ENCODE assay signal across 18 cellular contexts in the genomic region with DNA sequence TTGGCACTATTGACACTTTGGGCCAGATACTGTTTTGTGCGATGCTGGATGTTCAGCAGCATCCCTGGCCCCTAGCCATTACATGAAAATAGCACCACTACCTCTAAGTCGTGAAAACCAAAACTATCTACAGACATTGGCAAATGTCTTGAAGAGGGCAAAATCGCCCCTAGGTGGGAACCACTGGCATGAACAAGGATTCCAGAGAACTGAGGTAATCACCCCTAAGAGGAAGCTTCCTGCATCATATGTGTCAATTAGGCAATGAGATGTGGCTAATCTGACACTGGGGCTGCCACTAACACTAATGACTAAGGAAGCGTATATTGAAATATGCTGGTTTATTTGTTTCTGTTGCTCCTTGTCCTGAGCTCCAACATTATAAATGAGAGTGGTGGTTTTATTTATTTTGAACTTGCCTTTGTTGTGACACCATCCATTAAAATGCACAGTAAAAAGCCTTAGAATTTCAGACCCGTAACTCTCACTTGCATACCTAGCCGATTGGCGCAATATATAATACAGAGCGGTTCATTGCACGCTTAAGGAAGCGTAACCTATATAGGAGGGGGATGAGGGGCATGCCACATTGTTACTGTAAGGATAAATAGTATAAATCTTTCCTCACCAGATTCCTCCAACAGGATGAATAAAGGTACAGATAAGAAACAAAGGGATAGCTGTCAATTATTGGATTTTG.
DNase-seq lines count a peak whose midpoint lies in the region; ATAC-seq and TF ChIP-seq lines count a peak whose summit lies in the region.
"Had no signal": no experiment of that assay in that cellular context is flagged by ENCODE, and none has a peak within 500 bp of the region (broad histone marks: within the 10 kb centered on the region; RNA-seq: fewer than 3 reads in every experiment).

No MANE protein-coding gene starts in this region.

- H3K4me1 ChIP-seq in upper lobe of right lung, result no peaks in the 10 kb centered on the region
- H3K4me1 ChIP-seq: A549 had no signal

- no peaks in the 10 kb centered on the region for H3K9me3 ChIP-seq in upper lobe of right lung
- H3K9me3 ChIP-seq: A549, SK-N-SH had no signal

- ATAC-seq in GM18907 (IDR thresholded peaks at IDR 0.05; ENCODE audit: unreplicated experiment) (no peak), left lobe of liver (no peak), upper lobe of right lung (no peak), GM19455 (IDR thresholded peaks at IDR 0.05; ENCODE audit: unreplicated experiment) (no peak)
- ATAC-seq: A549, GM12878 had no signal

- DNase-seq in Caki2 (ENCODE audit: low read depth) (peak; percentile 89), H7 (peak; percentile 6), NCI-H345 treated with DMSO at 0.1 percent for 48 hours (lab: John Stamatoyannopoulos, UW; ENCODE audit: unreplicated experiment) (peak; percentile 69), kidney glomerular epithelial cell (lab: John Stamatoyannopoulos, UW) (peak; percentile 53), left lobe of liver (ENCODE audit: low spot score) (no peak), upper lobe of right lung (no peak)
- DNase-seq: DND-41, NCI-H1105, NCI-H146, NCI-H2081, NCI-H526 treated with DMSO at 0.1 percent for 48 hours, SIG-M5, SK-N-SH had no signal

- TF ChIP-seq CTCF in upper lobe of right lung (IDR thresholded peaks at IDR 0.05), result no peak

- H3K27me3 ChIP-seq in H7 (ENCODE audit: control insufficient read depth, insufficient read depth, low read length) (no peaks in the 10 kb centered on the region), upper lobe of right lung (no peaks in the 10 kb centered on the region)

- in situ Hi-C loops in Caki2 (cut with HindIII; ENCODE audit: low pct_unique_long_range_greater_than_20kb, low sequenced_read_pairs), result no loop called here

- intact Hi-C loops in upper lobe of right lung (cut with DNase I), result no loop called here

- no peak overlapping the region for H3K4me3 ChIP-seq in H7 (ENCODE audit: insufficient read depth, low read depth, low read length)
- H3K4me3 ChIP-seq in upper lobe of right lung, result no peak overlapping the region
- H3K4me3 ChIP-seq: A549, GM12878 had no signal

- H3K27ac ChIP-seq in upper lobe of right lung, result no peak overlapping the region
- H3K27ac ChIP-seq: A549, RWPE1 had no signal

- H3K36me3 ChIP-seq in H7 (replicated peaks; ENCODE audit: control insufficient read depth, insufficient read depth, low read length) (no peaks in the 10 kb centered on the region), upper lobe of right lung (no peaks in the 10 kb centered on the region)

Comparison
In these comparisons a context has a peak if more than half of its experiments do, and no peak if none do; other contexts are left out.
1. DNase-seq: peak in Caki2 (single experiment), H7 (single experiment), NCI-H345 treated with DMSO at 0.1 percent for 48 hours (single experiment) and kidney glomerular epithelial cell (single experiment); none in left lobe of liver (single experiment) and upper lobe of right lung (single experiment).